8 cellular contexts compared by ENCODE assay signal in genomic region chr5:132500931-132501628, GRCh38. TPM values are rescaled to one million over a fixed set of nuclear protein-coding genes. Genes with fewer than 3 reads are reported as not detected.
DNase-seq lines count a peak whose midpoint lies in the region; ATAC-seq and TF ChIP-seq lines count a peak whose summit lies in the region.

No MANE protein-coding gene starts in this region.

- no peaks in the 10 kb centered on the region for H3K9me3 ChIP-seq in SJSA1 (replicated peaks)

- no peaks in the 10 kb centered on the region for H3K9me3 Mint-ChIP-seq in activated naive CD4-positive, alpha-beta T cell treated with anti-CD3 and anti-CD28 coated beads, Interleukin-2, amount 10 ng/mL, durations not matched to agents 7 days and 5 days
- H3K9me3 Mint-ChIP-seq in progenitor cell of endocrine pancreas (ENCODE audit: low read depth) = no peaks in the 10 kb centered on the region

- no peaks in the 10 kb centered on the region for H3K36me3 Mint-ChIP-seq in activated naive CD4-positive, alpha-beta T cell treated with anti-CD3 and anti-CD28 coated beads, Interleukin-2, amount 10 ng/mL, durations not matched to agents 7 days and 5 days
- no peaks in the 10 kb centered on the region for H3K36me3 Mint-ChIP-seq in progenitor cell of endocrine pancreas (ENCODE audit: insufficient read depth)

- no peaks in the 10 kb centered on the region for H3K27me3 ChIP-seq in SJSA1 (replicated peaks)

- CTCF ChIA-PET in activated naive CD4-positive, alpha-beta T cell treated with anti-CD3 and anti-CD28 coated beads, Interleukin-2, amount 10 ng/mL, durations not matched to agents 7 days and 5 days (lab: Charles Lee) = interaction anchor here (0.7 to 13.9 kb wide), 36 partner anchors 11 to 436 kb away, joined by 3 to 458 read pairs (median 4); partner anchors contain the start of genes CSF2 and IRF1

- H3K36me3 ChIP-seq in SJSA1 = no peaks in the 10 kb centered on the region

- peaks cover 56% of the 10 kb centered on the region for H3K4me1 ChIP-seq in SJSA1 (replicated peaks)

- no peak overlapping the region for H3K4me3 Mint-ChIP-seq in activated naive CD4-positive, alpha-beta T cell treated with anti-CD3 and anti-CD28 coated beads, Interleukin-2, amount 10 ng/mL, durations not matched to agents 7 days and 5 days
- H3K4me3 Mint-ChIP-seq in progenitor cell of endocrine pancreas (ENCODE audit: low read depth) = no peak overlapping the region

- peak overlapping the region; percentile 12 for H3K27ac Mint-ChIP-seq in activated naive CD4-positive, alpha-beta T cell treated with anti-CD3 and anti-CD28 coated beads, Interleukin-2, amount 10 ng/mL, durations not matched to agents 7 days and 5 days
- no peak overlapping the region for H3K27ac Mint-ChIP-seq in progenitor cell of endocrine pancreas

- H3K4me3 ChIP-seq in SJSA1 = no peak overlapping the region

- ATAC-seq in HG03460 (IDR thresholded peaks at IDR 0.05; ENCODE audit: unreplicated experiment) = peak; percentile 38

- DNase-seq in activated gamma-delta T cell treated with Interleukin-2 at 50 U/mL for 16 hours = peak; percentile 79
- no peak for DNase-seq in activated gamma-delta T cell (lab: John Stamatoyannopoulos, UW)
- DNase-seq in SJSA1 (ENCODE audit: low read depth in 1 of 2, low spot score in 2 of 2) = peak; percentile 76 to 83
- peak; percentile 83 for DNase-seq in activated naive CD4-positive, alpha-beta T cell treated with anti-CD3 and anti-CD28 coated beads, Interleukin-2, amount 10 ng/mL, durations not matched to agents 7 days and 5 days
- DNase-seq in head of caudate nucleus = peak in 40 of 42 donors; percentile 36 to 90 (median 72)
- DNase-seq in progenitor cell of endocrine pancreas (ENCODE audit: low spot score, unreplicated experiment) = peak; percentile 47
- no peak for DNase-seq in OCI-M2 (lab: John Stamatoyannopoulos, UW; ENCODE audit: unreplicated experiment)

- peaks cover 24% of the 10 kb centered on the region for H3K27me3 Mint-ChIP-seq in activated naive CD4-positive, alpha-beta T cell treated with anti-CD3 and anti-CD28 coated beads, Interleukin-2, amount 10 ng/mL, durations not matched to agents 7 days and 5 days
- no peaks in the 10 kb centered on the region for H3K27me3 Mint-ChIP-seq in progenitor cell of endocrine pancreas

- no peak overlapping the region; the same call in 1 of the 2 replicates for H3K27ac ChIP-seq in SJSA1

- TF ChIP-seq CTCF in progenitor cell of endocrine pancreas (IDR thresholded peaks at IDR 0.05; ENCODE audit: unreplicated experiment) = peak; percentile 83

- H3K4me1 Mint-ChIP-seq in activated naive CD4-positive, alpha-beta T cell treated with anti-CD3 and anti-CD28 coated beads, Interleukin-2, amount 10 ng/mL, durations not matched to agents 7 days and 5 days = peaks cover 39% of the 10 kb centered on the region
- peaks cover 3% of the 10 kb centered on the region for H3K4me1 Mint-ChIP-seq in progenitor cell of endocrine pancreas (ENCODE audit: low read depth)

- intact Hi-C loops in head of caudate nucleus (cut with DNase I) = loop anchor here (2.0 kb wide), 1 partner anchor 114 kb away; no protein-coding TSS in a partner anchor

RNA-seq across cellular contexts. Expression of gene IRF1, which starts 10.5 kb away (rescaled TPM):
- total RNA-seq in SJSA1 (2014; rRNA removed; shearing (Covaris generic)) = 16.0 and 18.4 TPM in 2 replicates
- 2.3 and 4.1 TPM in 2 replicates for total RNA-seq in progenitor cell of endocrine pancreas

RNA-seq across cellular contexts. Expression of gene IL5, which starts 42.2 kb away (rescaled TPM):
- not detected in 2 replicates for total RNA-seq in SJSA1 (2014; rRNA removed; shearing (Covaris generic))
- not detected in 2 replicates for total RNA-seq in progenitor cell of endocrine pancreas

RNA-seq across cellular contexts. Expression of gene RAD50, which starts 55.7 kb away (rescaled TPM):
- total RNA-seq in SJSA1 (2014; rRNA removed; shearing (Covaris generic)) = 12.0 and 17.9 TPM in 2 replicates
- total RNA-seq in progenitor cell of endocrine pancreas = 50.2 and 52.4 TPM in 2 replicates

Comparison
In these comparisons a context has a peak if more than half of its experiments do, and no peak if none do; other contexts are left out.
1. DNase-seq: peak in activated gamma-delta T cell treated with Interleukin-2 at 50 U/mL for 16 hours (single experiment), SJSA1 (2 of 2), activated naive CD4-positive, alpha-beta T cell treated with anti-CD3 and anti-CD28 coated beads, Interleukin-2, amount 10 ng/mL, durations not matched to agents 7 days and 5 days (single experiment), head of caudate nucleus (40 of 42) and progenitor cell of endocrine pancreas (single experiment); none in activated gamma-delta T cell (single experiment) and OCI-M2 (single experiment).